1 cellular context compared by ENCODE assay signal in genomic region chr19:1383311-1384084, GRCh38.
TF ChIP-seq lines count a peak whose summit lies in the region.

NDUFS7 (plus strand) TSS chr19:1383907; CDS start chr19:1383927, 20 bp downstream.

TF ChIP-seq in HepG2, 621 proteins besides CTCF, POLR2A, EP300 and RAD21 (continued from another document and continues in another):
- TF ChIP-seq USF2 (IDR thresholded peaks at IDR 0.05; ENCODE audit: low read depth, low read length) (no peak), USF2 (CRISPR knock-in tag; IDR thresholded peaks at IDR 0.05; ENCODE audit: borderline replicate concordance) (peak; percentile 30; the same call in 1 of the 2 replicates), SRF (IDR thresholded peaks at IDR 0.05; ENCODE audit: low read depth, low read length) (peak; percentile 79), MED8 (CRISPR knock-in tag; IDR thresholded peaks at IDR 0.05; ENCODE audit: insufficient replicate concordance) (peak; percentile 76), ATF4 (CRISPR knock-in tag; IDR thresholded peaks at IDR 0.05) (peak in 1 of 2 experiments; percentile 85; a peak in 2 of 4 replicates), ZNF20 (CRISPR knock-in tag; IDR thresholded peaks at IDR 0.05) (no peak), NCOA1 (CRISPR knock-in tag; IDR thresholded peaks at IDR 0.05) (peak; percentile 98), XBP1 (CRISPR knock-in tag; IDR thresholded peaks at IDR 0.05) (no peak), MAZ (IDR thresholded peaks at IDR 0.05; ENCODE audit: borderline replicate concordance, low read depth, low read length) (peak; percentile 42; the same call in 1 of the 2 replicates), MAZ (CRISPR knock-in tag; IDR thresholded peaks at IDR 0.05; ENCODE audit: low read depth) (peak; percentile 82), ZNF775 (CRISPR knock-in tag; IDR thresholded peaks at IDR 0.05; ENCODE audit: borderline replicate concordance) (peak; percentile 94; the same call in 1 of the 2 replicates), MAFK (conservative IDR thresholded peaks at IDR 0.05 in 1 of 2, IDR thresholded peaks at IDR 0.05 in 1 of 2; ENCODE audit: low read length in 2 of 2) (0 out of 4 replicates have a peak, but pooled peaks of 1 of the 2 experiments have one; percentile 43), ZNF343 (CRISPR knock-in tag; IDR thresholded peaks at IDR 0.05) (peak; percentile 87; the same call in 1 of the 2 replicates), ZNF674 (CRISPR knock-in tag; IDR thresholded peaks at IDR 0.05; ENCODE audit: low read depth) (no peak), MYPOP (CRISPR knock-in tag; IDR thresholded peaks at IDR 0.05) (peak; percentile 100), MEF2D (CRISPR knock-in tag; IDR thresholded peaks at IDR 0.05) (peak; percentile 96), ZBTB26 (CRISPR knock-in tag; IDR thresholded peaks at IDR 0.05; ENCODE audit: borderline replicate concordance) (0 out of 2 replicates have a peak, but pooled peaks have one; percentile 62), ATF6 (CRISPR knock-in tag; conservative IDR thresholded peaks at IDR 0.05) (no peak; the same call in 1 of the 2 replicates), NCOR1 (IDR thresholded peaks at IDR 0.05; ENCODE audit: borderline replicate concordance, low read length) (peak; percentile 86; the same call in 1 of the 2 replicates), BRF2 (CRISPR knock-in tag; IDR thresholded peaks at IDR 0.05) (peak; percentile 95), NCOA5 (CRISPR knock-in tag; IDR thresholded peaks at IDR 0.05) (0 out of 2 replicates have a peak, but pooled peaks have one; percentile 71), SATB2 (CRISPR knock-in tag; IDR thresholded peaks at IDR 0.05) (0 out of 2 replicates have a peak, but pooled peaks have one; percentile 86), CSRNP2 (CRISPR knock-in tag; conservative IDR thresholded peaks at IDR 0.05; ENCODE audit: low read depth) (peak; percentile 71; the same call in 1 of the 2 replicates), RORA (CRISPR knock-in tag; IDR thresholded peaks at IDR 0.05) (0 out of 2 replicates have a peak, but pooled peaks have one; percentile 62), ZBTB10 (CRISPR knock-in tag; IDR thresholded peaks at IDR 0.05; ENCODE audit: borderline replicate concordance) (peak; percentile 98; the same call in 1 of the 2 replicates), ZC3H4 (CRISPR knock-in tag; IDR thresholded peaks at IDR 0.05; ENCODE audit: borderline replicate concordance) (no peak), ZNF264 (CRISPR knock-in tag; IDR thresholded peaks at IDR 0.05) (no peak; the same call in none of the 2 replicates), ZHX1 (CRISPR knock-in tag; IDR thresholded peaks at IDR 0.05; ENCODE audit: low read depth) (peak; percentile 97), MTERF4 (CRISPR knock-in tag; IDR thresholded peaks at IDR 0.05) (peak; percentile 99), SAFB2 (CRISPR knock-in tag; IDR thresholded peaks at IDR 0.05; ENCODE audit: borderline replicate concordance, low read depth) (no peak; the same call in none of the 2 replicates), HES4 (CRISPR knock-in tag; IDR thresholded peaks at IDR 0.05; ENCODE audit: borderline replicate concordance) (peak; percentile 93), ZNF335 (CRISPR knock-in tag; IDR thresholded peaks at IDR 0.05) (peak; percentile 84; the same call in 1 of the 2 replicates), ZSCAN5A (CRISPR knock-in tag; IDR thresholded peaks at IDR 0.05; ENCODE audit: borderline replicate concordance) (peak; percentile 96), MLLT10 (CRISPR knock-in tag; IDR thresholded peaks at IDR 0.05) (no peak), ZNF329 (CRISPR knock-in tag; IDR thresholded peaks at IDR 0.05; ENCODE audit: low read depth) (peak; percentile 76), KDM5B (CRISPR knock-in tag; IDR thresholded peaks at IDR 0.05; ENCODE audit: borderline replicate concordance) (peak; percentile 97; the same call in 1 of the 2 replicates), NAIF1 (CRISPR knock-in tag; IDR thresholded peaks at IDR 0.05; ENCODE audit: borderline replicate concordance) (peak; percentile 83; the same call in 1 of the 2 replicates), NR1H2 (CRISPR knock-in tag; IDR thresholded peaks at IDR 0.05; ENCODE audit: borderline replicate concordance, low read depth) (no peak), ARID2 (CRISPR knock-in tag; IDR thresholded peaks at IDR 0.05; ENCODE audit: borderline replicate concordance) (peak; percentile 89), SUZ12 (IDR thresholded peaks at IDR 0.05; ENCODE audit: low read depth, low read length) (0 out of 2 replicates have a peak, but pooled peaks have one; percentile 12), ZKSCAN8 (CRISPR knock-in tag; IDR thresholded peaks at IDR 0.05; ENCODE audit: borderline replicate concordance) (peak; percentile 78)
